Comparison of ENCODE assay signal across 20 cellular contexts in genomic region chr1:220164517-220164916, GRCh38.
"Had no signal": no experiment of that assay in that cellular context is flagged by ENCODE, and none has a peak within 500 bp of the region (broad histone marks: within the 10 kb centered on the region; RNA-seq: fewer than 3 reads in every experiment).

No MANE protein-coding gene starts in this region.

- H3K4me1 ChIP-seq: SJSA1 had no signal

- H2AFZ ChIP-seq: PC-9 had no signal

- H3K4me3 ChIP-seq: MG63, PC-9, SJSA1, SK-N-MC had no signal

- H3K27me3 ChIP-seq: MG63, SJSA1 had no signal

- H3K4me2 ChIP-seq: PC-9 had no signal

- H3K9me3 ChIP-seq: MG63, SJSA1 had no signal

- H3K27ac ChIP-seq: PC-9, SJSA1, SK-N-MC had no signal

- FAIRE-seq: RCC 7860 had no signal

- DNase-seq: KBM-7, MG63, NCI-H1092, NCI-H1105 treated with DMSO at 0.1 percent for 48 hours, NCI-H1417 treated with DMSO at 0.1 percent for 48 hours, NCI-H146, NCI-H1694 treated with DMSO at 0.1 percent for 48 hours, NCI-H1930, NCI-H2107, NCI-H2227 treated with DMSO at 0.1 percent for 48 hours, NCI-H524, NCI-H69, NCI-H774, PC-9, Right ventricle myocardium superior, RPMI8226, SIG-M5 had no signal
